ENCODE assay signal across 27 cellular contexts in the genomic region with DNA sequence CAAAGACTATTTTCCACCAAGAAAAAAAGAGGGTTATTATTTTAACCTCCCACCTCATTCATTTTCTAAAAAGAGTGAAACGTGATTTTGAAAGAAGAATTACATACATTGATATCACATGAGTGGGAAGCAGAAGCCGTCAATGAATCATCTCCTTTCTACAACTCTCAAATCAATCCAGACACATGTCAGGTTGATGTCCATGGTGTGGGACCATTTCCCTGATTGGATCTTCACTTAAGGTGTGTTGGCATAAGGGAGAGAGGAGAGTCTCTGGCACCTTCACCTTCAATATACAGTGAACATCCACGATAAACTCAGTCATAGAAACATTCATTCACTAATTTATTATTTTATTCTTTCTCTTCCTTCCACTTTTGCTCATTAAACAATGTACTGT.
A peak's percentile ranks its signal among the peaks of the same experiment; 100 is the strongest.
DNase-seq lines count a peak whose midpoint lies in the region; ATAC-seq, FAIRE-seq and TF ChIP-seq lines count a peak whose summit lies in the region.
"Had no signal": no experiment of that assay in that cellular context is flagged by ENCODE, and none has a peak within 500 bp of the region (broad histone marks: within the 10 kb centered on the region; RNA-seq: fewer than 3 reads in every experiment).

No MANE protein-coding gene starts in this region.

- peaks cover 92% of the 10 kb centered on the region for H3K4me1 ChIP-seq in DND-41 (ENCODE audit: insufficient read depth, low read length)
- no peaks in the 10 kb centered on the region for H3K4me1 ChIP-seq in osteoblast (ENCODE audit: insufficient read depth, low read length)
- H3K4me1 ChIP-seq: esophagus muscularis mucosa, uterus had no signal

- H3K9me3 ChIP-seq in DND-41 (ENCODE audit: insufficient read depth, low read length, severe bottlenecking), result no peaks in the 10 kb centered on the region
- H3K9me3 ChIP-seq in osteoblast (ENCODE audit: low read depth, low read length), result peaks cover 2% of the 10 kb centered on the region
- H3K9me3 ChIP-seq: BLaER1, esophagus muscularis mucosa, uterus had no signal

- H3K27ac ChIP-seq in DND-41 (ENCODE audit: low read length) (peak overlapping the region; percentile 95), osteoblast (ENCODE audit: low read depth, low read length) (no peak overlapping the region)
- H3K27ac ChIP-seq: esophagus muscularis mucosa, hepatocyte, PC-9, uterus had no signal

- TF ChIP-seq CTCF in DND-41 (IDR thresholded peaks at IDR 0.05; ENCODE audit: borderline replicate concordance, extremely low read depth, low read length, poor library complexity, severe bottlenecking) (no peak), osteoblast (IDR thresholded peaks at IDR 0.05; ENCODE audit: extremely low read depth, low read depth, low read length) (no peak)

- no peak overlapping the region for H2AFZ ChIP-seq in DND-41 (ENCODE audit: low read depth, low read length)
- no peak overlapping the region for H2AFZ ChIP-seq in osteoblast (ENCODE audit: low read length)
- H2AFZ ChIP-seq: hepatocyte, PC-9 had no signal

- H3K4me2 ChIP-seq in DND-41 (ENCODE audit: insufficient read depth, low read length) (no peak overlapping the region), osteoblast (ENCODE audit: insufficient read depth, low read length) (no peak overlapping the region)
- H3K4me2 ChIP-seq: hepatocyte, PC-9 had no signal

- H3K27me3 ChIP-seq in DND-41 (ENCODE audit: insufficient read depth, low read length, poor library complexity) (no peaks in the 10 kb centered on the region), osteoblast (ENCODE audit: insufficient read depth, low read length) (no peaks in the 10 kb centered on the region)
- H3K27me3 ChIP-seq: BLaER1, hepatocyte, uterus had no signal

- H3K9me3 Mint-ChIP-seq in activated CD8-positive, alpha-beta memory T cell treated with anti-CD3 and anti-CD28 coated beads, Interleukin-2, amount 10 ng/mL, durations not matched to agents 7 days and 5 days (ENCODE audit: low read depth), result no peaks in the 10 kb centered on the region
- no peaks in the 10 kb centered on the region for H3K9me3 Mint-ChIP-seq in activated T-helper 1 cell treated with anti-CD3 and anti-CD28 coated beads, Interleukin-12 subunit alpha, Interleukin-12 subunit beta, Interleukin-2, Interleukin-4 antibody, amounts not matched to agents 30 ng/mL and 10 ng/mL and 1 ng/mL, durations not matched to agents 14 hours and 24 hours and 36 hours
- H3K9me3 Mint-ChIP-seq: endodermal cell had no signal

- no peak for FAIRE-seq in urothelium cell line (lab: Jason Lieb, UNC)
- FAIRE-seq: colon, D721Med, H54, TTC549 had no signal

- H3K36me3 ChIP-seq in DND-41 (ENCODE audit: insufficient read depth, low read length) (no peaks in the 10 kb centered on the region), osteoblast (ENCODE audit: insufficient read depth, low read length) (no peaks in the 10 kb centered on the region)
- H3K36me3 ChIP-seq: BLaER1, esophagus muscularis mucosa, uterus had no signal

- H3K27me3 Mint-ChIP-seq in activated CD8-positive, alpha-beta memory T cell treated with anti-CD3 and anti-CD28 coated beads, Interleukin-2, amount 10 ng/mL, durations not matched to agents 7 days and 5 days, result no peaks in the 10 kb centered on the region
- H3K27me3 Mint-ChIP-seq in activated T-helper 1 cell treated with anti-CD3 and anti-CD28 coated beads, Interleukin-12 subunit alpha, Interleukin-12 subunit beta, Interleukin-2, Interleukin-4 antibody, amounts not matched to agents 30 ng/mL and 10 ng/mL and 1 ng/mL, durations not matched to agents 14 hours and 24 hours and 36 hours (ENCODE audit: insufficient read depth), result no peaks in the 10 kb centered on the region
- H3K27me3 Mint-ChIP-seq: memory B cell had no signal

- intact Hi-C loops in activated T-helper 1 cell treated with anti-CD3 and anti-CD28 coated beads, Interleukin-12 subunit alpha, Interleukin-12 subunit beta, Interleukin-2, Interleukin-4 antibody, amounts not matched to agents 30 ng/mL and 10 ng/mL and 1 ng/mL, durations not matched to agents 14 hours and 24 hours and 36 hours (cut with micrococcal nuclease), result loop anchor here (1.0 to 10.0 kb wide), 10 partner anchors 8 to 1888 kb away; a partner anchor contains a TSS

- H3K4me3 ChIP-seq in DND-41 (ENCODE audit: low read depth in 1 of 2, low read length in 2 of 2), result no peak overlapping the region
- H3K4me3 ChIP-seq in osteoblast (ENCODE audit: insufficient read depth, low read length), result no peak overlapping the region
- H3K4me3 ChIP-seq: BLaER1, esophagus muscularis mucosa, hepatocyte, PC-9, skin epidermis, uterus had no signal

- DNase-seq in activated CD8-positive, alpha-beta memory T cell treated with anti-CD3 and anti-CD28 coated beads, Interleukin-2, amount 10 ng/mL, durations not matched to agents 7 days and 5 days, result no peak
- no peak for DNase-seq in activated CD8-positive, alpha-beta memory T cell treated with anti-CD3 and anti-CD28 coated beads, Interleukin-2, amount 50 U/mL, for 4 hours
- DNase-seq in DND-41, result no peak
- no peak for DNase-seq in activated T-helper 1 cell treated with anti-CD3 and anti-CD28 coated beads, Interleukin-12 subunit alpha, Interleukin-12 subunit beta, Interleukin-2, Interleukin-4 antibody, amounts not matched to agents 30 ng/mL and 10 ng/mL and 1 ng/mL, durations not matched to agents 14 hours and 24 hours and 36 hours (ENCODE audit: low spot score)
- peak; percentile 26 for DNase-seq in osteoblast (ENCODE audit: insufficient read length, low spot score, missing footprints)
- DNase-seq in cortex of kidney (lab: John Stamatoyannopoulos, UW), result no peak
- DNase-seq in urothelium cell line (ENCODE audit: low spot score), result no peak
- DNase-seq in SKM-1 (lab: John Stamatoyannopoulos, UW; ENCODE audit: unreplicated experiment), result no peak
- DNase-seq: amniotic stem cell, EL, endodermal cell, foreskin melanocyte, MM.1S, NCI-H1417 treated with DMSO at 0.1 percent for 48 hours, NCI-H446 treated with DMSO at 0.1 percent for 48 hours, PC-9, SHP77, uterus had no signal

- H3K27ac Mint-ChIP-seq in activated CD8-positive, alpha-beta memory T cell treated with anti-CD3 and anti-CD28 coated beads, Interleukin-2, amount 10 ng/mL, durations not matched to agents 7 days and 5 days, result peak overlapping the region; percentile 89
- peak overlapping the region; percentile 92 for H3K27ac Mint-ChIP-seq in activated T-helper 1 cell treated with anti-CD3 and anti-CD28 coated beads, Interleukin-12 subunit alpha, Interleukin-12 subunit beta, Interleukin-2, Interleukin-4 antibody, amounts not matched to agents 30 ng/mL and 10 ng/mL and 1 ng/mL, durations not matched to agents 14 hours and 24 hours and 36 hours
- H3K27ac Mint-ChIP-seq: endodermal cell, memory B cell had no signal

- CTCF ChIA-PET in activated CD8-positive, alpha-beta memory T cell treated with anti-CD3 and anti-CD28 coated beads, Interleukin-2, amount 10 ng/mL, durations not matched to agents 7 days and 5 days (lab: Charles Lee), result no interaction called here

- H4K20me1 ChIP-seq in DND-41 (ENCODE audit: insufficient read depth, low read length) (no peaks in the 10 kb centered on the region), osteoblast (ENCODE audit: insufficient read depth, low read length) (no peaks in the 10 kb centered on the region)
- H4K20me1 ChIP-seq: BLaER1 had no signal

- peaks cover 17% of the 10 kb centered on the region for H3K79me2 ChIP-seq in DND-41 (ENCODE audit: insufficient read depth, low read length)
- no peaks in the 10 kb centered on the region for H3K79me2 ChIP-seq in osteoblast (ENCODE audit: insufficient read depth, low read length)
- H3K79me2 ChIP-seq: hepatocyte had no signal

- no peak for ATAC-seq in activated CD8-positive, alpha-beta memory T cell treated with anti-CD3 and anti-CD28 coated beads, Interleukin-2, amount 10 ng/mL, durations not matched to agents 7 days and 5 days
- ATAC-seq in DND-41 (ENCODE audit: insufficient read depth, low read depth), result no peak

- peaks cover 79% of the 10 kb centered on the region for H3K4me1 Mint-ChIP-seq in activated CD8-positive, alpha-beta memory T cell treated with anti-CD3 and anti-CD28 coated beads, Interleukin-2, amount 10 ng/mL, durations not matched to agents 7 days and 5 days
- H3K4me1 Mint-ChIP-seq in activated T-helper 1 cell treated with anti-CD3 and anti-CD28 coated beads, Interleukin-12 subunit alpha, Interleukin-12 subunit beta, Interleukin-2, Interleukin-4 antibody, amounts not matched to agents 30 ng/mL and 10 ng/mL and 1 ng/mL, durations not matched to agents 14 hours and 24 hours and 36 hours (ENCODE audit: low read depth), result peaks cover 95% of the 10 kb centered on the region
- H3K4me1 Mint-ChIP-seq: memory B cell had no signal

- no peak overlapping the region for H3K4me3 Mint-ChIP-seq in activated CD8-positive, alpha-beta memory T cell treated with anti-CD3 and anti-CD28 coated beads, Interleukin-2, amount 10 ng/mL, durations not matched to agents 7 days and 5 days
- peak overlapping the region; percentile 72 for H3K4me3 Mint-ChIP-seq in activated T-helper 1 cell treated with anti-CD3 and anti-CD28 coated beads, Interleukin-12 subunit alpha, Interleukin-12 subunit beta, Interleukin-2, Interleukin-4 antibody, amounts not matched to agents 30 ng/mL and 10 ng/mL and 1 ng/mL, durations not matched to agents 14 hours and 24 hours and 36 hours
- H3K4me3 Mint-ChIP-seq: endodermal cell, memory B cell had no signal

- H3K9ac ChIP-seq in DND-41 (ENCODE audit: low read depth, low read length), result peak overlapping the region; percentile 3; the same call in 1 of the 2 replicates
- H3K9ac ChIP-seq: BLaER1 had no signal

- H3K36me3 Mint-ChIP-seq in activated CD8-positive, alpha-beta memory T cell treated with anti-CD3 and anti-CD28 coated beads, Interleukin-2, amount 10 ng/mL, durations not matched to agents 7 days and 5 days, result no peaks in the 10 kb centered on the region
- H3K36me3 Mint-ChIP-seq in activated T-helper 1 cell treated with anti-CD3 and anti-CD28 coated beads, Interleukin-12 subunit alpha, Interleukin-12 subunit beta, Interleukin-2, Interleukin-4 antibody, amounts not matched to agents 30 ng/mL and 10 ng/mL and 1 ng/mL, durations not matched to agents 14 hours and 24 hours and 36 hours (ENCODE audit: low read depth), result peaks cover 11% of the 10 kb centered on the region
- H3K36me3 Mint-ChIP-seq: memory B cell had no signal
